27 cellular contexts compared by ENCODE assay signal in the genomic region with DNA sequence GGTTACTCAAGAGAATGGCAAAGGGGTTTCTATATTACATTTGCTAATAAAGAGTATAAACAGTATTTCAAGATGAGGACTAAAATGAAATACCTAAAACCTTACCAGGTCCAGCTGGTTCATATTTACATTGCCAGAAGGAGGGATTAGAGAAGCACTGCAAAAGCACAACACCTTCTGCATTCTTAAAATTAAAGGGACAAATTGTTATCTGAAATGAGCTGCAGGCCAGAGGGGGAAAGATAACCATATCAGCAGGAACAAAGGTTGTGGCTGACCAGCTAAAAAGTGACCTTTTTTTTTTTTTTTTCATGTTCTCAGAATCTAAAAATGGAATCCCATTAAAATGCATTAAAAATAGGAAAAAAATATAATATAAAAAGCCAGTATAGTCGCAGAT.
"Had no signal": no experiment of that assay in that cellular context is flagged by ENCODE, and none has a peak within 500 bp of the region (broad histone marks: within the 10 kb centered on the region; RNA-seq: fewer than 3 reads in every experiment).

No MANE protein-coding gene starts in this region.

- H3K27ac ChIP-seq: ascending aorta, body of pancreas, coronary artery, RWPE1, SJCRH30 had no signal

- DNase-seq: activated CD4-positive, alpha-beta T cell treated with anti-CD3 and anti-CD28 coated beads for 4 hours; activated CD8-positive, alpha-beta memory T cell treated with anti-CD3 and anti-CD28 coated beads, Interleukin-2, amount 50 U/mL, for 4 hours; activated CD8-positive, alpha-beta T cell treated with anti-CD3 and anti-CD28 coated beads for 36 hours; activated effector memory CD4-positive, alpha-beta T cell treated with Interleukin-2 at 50 U/mL for 16 hours; activated naive CD4-positive, alpha-beta T cell treated with Interleukin-2 at 50 U/mL for 16 hours; activated naive CD8-positive, alpha-beta T cell treated with anti-CD3 and anti-CD28 coated beads, Interleukin-2, amount 50 U/mL, for 24 hours; activated T-cell treated with anti-CD3 and anti-CD28 coated beads, Interleukin-2, amount 50 U/mL, for 72 hours; amniotic stem cell; body of pancreas; central memory CD4-positive, alpha-beta T cell; KBM-7; NCI-H1048; NCI-H146; NCI-H1930; NCI-H2171; NCI-H2227 treated with DMSO at 0.1 percent for 48 hours; NCI-H446 treated with DMSO at 0.1 percent for 48 hours; NCI-H526 treated with DMSO at 0.1 percent for 48 hours; Right ventricle myocardium superior; SJCRH30; SK-N-SH had no signal

- H3K4me2 ChIP-seq: SK-N-SH had no signal

- H3K4me1 ChIP-seq: ascending aorta, body of pancreas, SJCRH30 had no signal

- H3K9ac ChIP-seq: SK-N-SH had no signal

- H3K9me2 ChIP-seq: SK-N-SH had no signal

- ATAC-seq: activated CD4-positive, CD25-positive, alpha-beta regulatory T cell treated with anti-CD3 and anti-CD28 coated beads, Interleukin-2, amount 50 U/mL, for 24 hours; activated CD8-positive, alpha-beta T cell treated with anti-CD3 and anti-CD28 coated beads for 36 hours; activated naive CD4-positive, alpha-beta T cell treated with anti-CD3 and anti-CD28 coated beads, Interleukin-2, amount 50 U/mL, for 72 hours; activated naive CD8-positive, alpha-beta T cell treated with anti-CD3 and anti-CD28 coated beads, Interleukin-2, amount 50 U/mL, for 24 hours; activated T-cell treated with anti-CD3 and anti-CD28 coated beads, Interleukin-2, amount 50 U/mL, for 72 hours; body of pancreas; Panc1 had no signal

- H3K4me3 ChIP-seq: ascending aorta, body of pancreas, coronary artery, SJCRH30 had no signal

- H3K9me3 ChIP-seq: ascending aorta, body of pancreas, SJCRH30, SK-N-SH had no signal

- H3K27me3 ChIP-seq: ascending aorta, body of pancreas, SJCRH30 had no signal

- H3K36me3 ChIP-seq: ascending aorta, SJCRH30 had no signal
